14 cellular contexts compared by ENCODE assay signal in genomic region chr1:204697893-204698292, GRCh38.
"Had no signal": no experiment of that assay in that cellular context is flagged by ENCODE, and none has a peak within 500 bp of the region (broad histone marks: within the 10 kb centered on the region; RNA-seq: fewer than 3 reads in every experiment).

No MANE protein-coding gene starts in this region.

- DNase-seq: activated CD4-positive, alpha-beta T cell treated with anti-CD3 and anti-CD28 coated beads, Interleukin-2, amount 50 U/mL, for 4 hours; activated CD4-positive, CD25-positive, alpha-beta regulatory T cell treated with anti-CD3 and anti-CD28 coated beads, Interleukin-2, amount 50 U/mL, for 72 hours; activated naive CD4-positive, alpha-beta T cell treated with anti-CD3 and anti-CD28 coated beads, Interleukin-2, amount 50 U/mL, for 16 hours; activated T-cell treated with anti-CD3 and anti-CD28 coated beads, Interleukin-2, amount 50 U/mL, for 1 hour; adrenal gland; dermis blood vessel endothelial cell; stimulated activated CD4-positive, alpha-beta T cell treated with anti-CD3 and anti-CD28 coated beads, Interleukin-12 subunit alpha, Interleukin-12 subunit beta, amount 100 ng/mL, for 4 hours; stimulated activated naive CD4-positive, alpha-beta T cell treated with Interleukin-2 at 50 U/mL for 16 hours; T-helper 9 cell had no signal

- H3K4me1 Mint-ChIP-seq: central memory CD8-positive, alpha-beta T cell had no signal

- ATAC-seq: sciatic nerve had no signal

- H3K4me3 ChIP-seq: adrenal gland, esophagus muscularis mucosa had no signal

- H3K9me3 Mint-ChIP-seq: central memory CD8-positive, alpha-beta T cell; type B pancreatic cell had no signal

- H3K4me3 Mint-ChIP-seq: central memory CD8-positive, alpha-beta T cell; type B pancreatic cell had no signal

- H3K27ac ChIP-seq: adrenal gland, esophagus muscularis mucosa, parathyroid adenoma had no signal

- H3K36me3 Mint-ChIP-seq: type B pancreatic cell had no signal

- H3K9me3 ChIP-seq: adrenal gland, esophagus muscularis mucosa had no signal

- H3K4me1 ChIP-seq: adrenal gland, parathyroid adenoma had no signal

- H3K27me3 ChIP-seq: adrenal gland, esophagus muscularis mucosa had no signal

- H3K9ac ChIP-seq: parathyroid adenoma had no signal

- H3K27ac Mint-ChIP-seq: type B pancreatic cell had no signal

- H3K36me3 ChIP-seq: adrenal gland, esophagus muscularis mucosa had no signal

- H3K79me2 ChIP-seq: parathyroid adenoma had no signal

- H2AFZ ChIP-seq: parathyroid adenoma had no signal
